In genomic region chr11:101916422-101916821, GRCh38 we compare ENCODE assay signal across 1 cellular context.
TF ChIP-seq lines count a peak whose summit lies in the region.

TSS of gene ANGPTL5 (minus strand) at chr11:101916522. CDS start at chr11:101907909, 8,613 bp downstream.

TF ChIP-seq in K562, 482 proteins besides CTCF, POLR2A, EP300 and RAD21 (continued from another document):
- TF ChIP-seq THAP12 (CRISPR knock-in tag; IDR thresholded peaks at IDR 0.05) (no peak), ZBTB49 (CRISPR knock-in tag; IDR thresholded peaks at IDR 0.05; ENCODE audit: borderline replicate concordance) (no peak), PHF20 (IDR thresholded peaks at IDR 0.05; ENCODE audit: partially characterized antibody) (no peak), KAT2B (IDR thresholded peaks at IDR 0.05; ENCODE audit: low read depth, low read length) (no peak), FOS (IDR thresholded peaks at IDR 0.05; ENCODE audit: extremely low read depth, insufficient read length) (no peak), KLF10 (CRISPR knock-in tag; IDR thresholded peaks at IDR 0.05) (no peak), TRIM24 (IDR thresholded peaks at IDR 0.05) (no peak)
TF ChIP-seq in K562: peak in this region for 0.
